ENCODE assay signal across 2 cellular contexts in genomic region chr1:244447552-244447951, GRCh38.
TF ChIP-seq lines count a peak whose summit lies in the region.

No MANE protein-coding gene starts in this region.

TF ChIP-seq in SK-N-SH, 30 proteins besides CTCF, POLR2A, EP300 and RAD21 (continued from another document):
- TF ChIP-seq, protein P1, sequence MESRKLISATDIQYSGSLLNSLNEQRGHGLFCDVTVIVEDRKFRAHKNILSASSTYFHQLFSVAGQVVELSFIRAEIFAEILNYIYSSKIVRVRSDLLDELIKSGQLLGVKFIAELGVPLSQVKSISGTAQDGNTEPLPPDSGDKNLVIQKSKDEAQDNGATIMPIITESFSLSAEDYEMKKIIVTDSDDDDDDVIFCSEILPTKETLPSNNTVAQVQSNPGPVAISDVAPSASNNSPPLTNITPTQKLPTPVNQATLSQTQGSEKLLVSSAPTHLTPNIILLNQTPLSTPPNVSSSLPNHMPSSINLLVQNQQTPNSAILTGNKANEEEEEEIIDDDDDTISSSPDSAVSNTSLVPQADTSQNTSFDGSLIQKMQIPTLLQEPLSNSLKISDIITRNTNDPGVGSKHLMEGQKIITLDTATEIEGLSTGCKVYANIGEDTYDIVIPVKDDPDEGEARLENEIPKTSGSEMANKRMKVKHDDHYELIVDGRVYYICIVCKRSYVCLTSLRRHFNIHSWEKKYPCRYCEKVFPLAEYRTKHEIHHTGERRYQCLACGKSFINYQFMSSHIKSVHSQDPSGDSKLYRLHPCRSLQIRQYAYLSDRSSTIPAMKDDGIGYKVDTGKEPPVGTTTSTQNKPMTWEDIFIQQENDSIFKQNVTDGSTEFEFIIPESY (IDR thresholded peaks at IDR 0.05; ENCODE audit: borderline replicate concordance, low read depth): no peak
TF ChIP-seq in SK-N-SH: peak in this region for 0.

TF ChIP-seq in SK-N-SH treated with all-trans-retinoic acid at 6 μM for 48 hours, 23 proteins besides CTCF, POLR2A, EP300 and RAD21 (continued from another document):
- no peak for TF ChIP-seq POU6F1 (CRISPR knock-in tag; IDR thresholded peaks at IDR 0.05; ENCODE audit: borderline replicate concordance, low read depth)
TF ChIP-seq in SK-N-SH treated with all-trans-retinoic acid at 6 μM for 48 hours: peak in this region for 0.
